30 cellular contexts compared by ENCODE assay signal in genomic region chr2:237577458-237577857, GRCh38. TPM values are rescaled to one million over a fixed set of nuclear protein-coding genes. Genes with fewer than 3 reads are reported as not detected.
"Had no signal": no experiment of that assay in that cellular context is flagged by ENCODE, and none has a peak within 500 bp of the region (broad histone marks: within the 10 kb centered on the region; RNA-seq: fewer than 3 reads in every experiment).

No MANE protein-coding gene starts in this region.

- H3K4me1 ChIP-seq: colonic mucosa had no signal

- H3K36me3 Mint-ChIP-seq: activated naive CD4-positive, alpha-beta T cell treated with anti-CD3 and anti-CD28 coated beads, Interleukin-2, amount 50 U/mL, for 24 hours; activated naive CD8-positive, alpha-beta T cell treated with anti-CD3 and anti-CD28 coated beads, Interleukin-2, amount 10 ng/mL, durations not matched to agents 7 days and 5 days had no signal

- H3K4me1 Mint-ChIP-seq: activated T-helper 17 cell treated with anti-CD3 and anti-CD28 coated beads, Interleukin-2, amount 50 U/mL, for 72 hours had no signal

- H3K36me3 ChIP-seq: colonic mucosa, esophagus muscularis mucosa, gastrocnemius medialis, heart left ventricle had no signal

- H3K4me3 Mint-ChIP-seq: activated CD4-positive, alpha-beta memory T cell treated with anti-CD3 and anti-CD28 coated beads, Interleukin-2, amount 10 ng/mL, durations not matched to agents 7 days and 5 days; activated CD4-positive, alpha-beta T cell treated with anti-CD3 and anti-CD28 coated beads, Interleukin-2, amount 10 ng/mL, durations not matched to agents 7 days and 5 days; activated naive CD4-positive, alpha-beta T cell treated with anti-CD3 and anti-CD28 coated beads, Interleukin-2, amount 50 U/mL, for 24 hours; activated naive CD8-positive, alpha-beta T cell treated with anti-CD3 and anti-CD28 coated beads, Interleukin-2, amount 10 ng/mL, durations not matched to agents 7 days and 5 days; activated T-cell treated with anti-CD3 and anti-CD28 coated beads, Interleukin-2, amount 50 U/mL, for 4 hours; activated T-helper 17 cell treated with anti-CD3 and anti-CD28 coated beads, Interleukin-2, amount 50 U/mL, for 72 hours; endodermal cell had no signal

- H3K9me3 Mint-ChIP-seq: activated CD4-positive, alpha-beta memory T cell treated with anti-CD3 and anti-CD28 coated beads, Interleukin-2, amount 10 ng/mL, durations not matched to agents 7 days and 5 days; activated CD4-positive, alpha-beta T cell treated with anti-CD3 and anti-CD28 coated beads, Interleukin-2, amount 10 ng/mL, durations not matched to agents 7 days and 5 days; activated naive CD4-positive, alpha-beta T cell treated with anti-CD3 and anti-CD28 coated beads, Interleukin-2, amount 50 U/mL, for 24 hours; activated naive CD8-positive, alpha-beta T cell treated with anti-CD3 and anti-CD28 coated beads, Interleukin-2, amount 10 ng/mL, durations not matched to agents 7 days and 5 days; activated T-cell treated with anti-CD3 and anti-CD28 coated beads, Interleukin-2, amount 50 U/mL, for 4 hours; activated T-helper 17 cell treated with anti-CD3 and anti-CD28 coated beads, Interleukin-2, amount 50 U/mL, for 72 hours; endodermal cell had no signal

- H3K27me3 ChIP-seq: body of pancreas, colonic mucosa, esophagus muscularis mucosa, gastrocnemius medialis, heart left ventricle had no signal

- H3K27me3 Mint-ChIP-seq: activated naive CD4-positive, alpha-beta T cell treated with anti-CD3 and anti-CD28 coated beads, Interleukin-2, amount 50 U/mL, for 24 hours; activated naive CD8-positive, alpha-beta T cell treated with anti-CD3 and anti-CD28 coated beads, Interleukin-2, amount 10 ng/mL, durations not matched to agents 7 days and 5 days had no signal

- ATAC-seq: activated T-cell treated with anti-CD3 and anti-CD28 coated beads, Interleukin-2, amount 50 U/mL, for 4 hours; activated T-helper 17 cell treated with anti-CD3 and anti-CD28 coated beads, Interleukin-2, amount 50 U/mL, for 72 hours; body of pancreas; foreskin keratinocyte; gastrocnemius medialis; heart left ventricle had no signal

- DNase-seq: activated CD4-positive, alpha-beta memory T cell treated with anti-CD3 and anti-CD28 coated beads, Interleukin-2, amount 10 ng/mL, durations not matched to agents 7 days and 5 days; activated CD4-positive, alpha-beta T cell treated with anti-CD3 and anti-CD28 coated beads for 1 hour; activated CD4-positive, alpha-beta T cell treated with anti-CD3 and anti-CD28 coated beads for 4 hours; activated CD4-positive, alpha-beta T cell treated with anti-CD3 and anti-CD28 coated beads, Interleukin-2, amount 10 ng/mL, durations not matched to agents 7 days and 5 days; activated CD4-positive, alpha-beta T cell treated with anti-CD3 and anti-CD28 coated beads, Interleukin-2, amount 50 U/mL, for 4 hours; activated CD8-positive, alpha-beta memory T cell treated with anti-CD3 and anti-CD28 coated beads, Interleukin-2, amount 50 U/mL, for 48 hours; activated effector memory CD4-positive, alpha-beta T cell treated with Interleukin-2 at 50 U/mL for 16 hours; activated gamma-delta T cell treated with Interleukin-2 at 50 U/mL for 16 hours; activated naive CD4-positive, alpha-beta T cell treated with Interleukin-2 at 50 U/mL for 16 hours; activated naive CD8-positive, alpha-beta T cell treated with anti-CD3 and anti-CD28 coated beads, Interleukin-2, amount 10 ng/mL, durations not matched to agents 7 days and 5 days; activated T-cell treated with anti-CD3 and anti-CD28 coated beads, Interleukin-2, amount 50 U/mL, for 4 hours; amniotic stem cell; anterior cingulate cortex; body of pancreas; caudate nucleus; colonic mucosa; effector memory CD4-positive, alpha-beta T cell; endodermal cell; foreskin keratinocyte; gastrocnemius medialis; glutamatergic neuron; T-helper 2 cell had no signal

- H3K27ac Mint-ChIP-seq: activated CD4-positive, alpha-beta memory T cell treated with anti-CD3 and anti-CD28 coated beads, Interleukin-2, amount 10 ng/mL, durations not matched to agents 7 days and 5 days; activated CD4-positive, alpha-beta T cell treated with anti-CD3 and anti-CD28 coated beads, Interleukin-2, amount 10 ng/mL, durations not matched to agents 7 days and 5 days; activated naive CD4-positive, alpha-beta T cell treated with anti-CD3 and anti-CD28 coated beads, Interleukin-2, amount 50 U/mL, for 24 hours; activated naive CD8-positive, alpha-beta T cell treated with anti-CD3 and anti-CD28 coated beads, Interleukin-2, amount 10 ng/mL, durations not matched to agents 7 days and 5 days; activated T-helper 17 cell treated with anti-CD3 and anti-CD28 coated beads, Interleukin-2, amount 50 U/mL, for 72 hours; endodermal cell had no signal

- H3K4me3 ChIP-seq: body of pancreas, colonic mucosa, esophagus muscularis mucosa, gastrocnemius medialis, heart left ventricle had no signal

- H3K27ac ChIP-seq: body of pancreas, colonic mucosa, esophagus muscularis mucosa, foreskin keratinocyte, gastrocnemius medialis, heart left ventricle had no signal

- H3K9me3 ChIP-seq: body of pancreas, colonic mucosa, esophagus muscularis mucosa, gastrocnemius medialis, heart left ventricle had no signal

RNA-seq across cellular contexts. Expression of gene PRLH, which starts 11.1 kb away (rescaled TPM):
- total RNA-seq: activated CD4-positive, alpha-beta memory T cell treated with anti-CD3 and anti-CD28 coated beads, Interleukin-2, amount 10 ng/mL, durations not matched to agents 7 days and 5 days; activated CD4-positive, alpha-beta T cell treated with anti-CD3 and anti-CD28 coated beads, Interleukin-2, amount 10 ng/mL, durations not matched to agents 7 days and 5 days; activated naive CD8-positive, alpha-beta T cell treated with anti-CD3 and anti-CD28 coated beads, Interleukin-2, amount 10 ng/mL, durations not matched to agents 7 days and 5 days; activated T-cell treated with anti-CD3 and anti-CD28 coated beads, Interleukin-2, amount 50 U/mL, for 4 hours; activated T-helper 17 cell treated with anti-CD3 and anti-CD28 coated beads, Interleukin-2, amount 50 U/mL, for 72 hours; body of pancreas; colonic mucosa; dermis microvascular lymphatic vessel endothelial cell; endodermal cell; epithelial cell of proximal tubule; esophagus muscularis mucosa; foreskin keratinocyte; gastrocnemius medialis; heart left ventricle; T-helper 1 cell treated with Interleukin-12 subunit alpha and Interleukin-12 subunit beta and Interleukin-4 antibody, amounts not matched to agents 30 ng/mL and 1 ng/mL, for 36 hours had no signal
- polyA plus RNA-seq: adipose tissue, foreskin keratinocyte, heart left ventricle had no signal

RNA-seq across cellular contexts. Expression of gene RAB17, which starts 13.1 kb away (rescaled TPM):
- total RNA-seq: activated CD4-positive, alpha-beta memory T cell treated with anti-CD3 and anti-CD28 coated beads, Interleukin-2, amount 10 ng/mL, durations not matched to agents 7 days and 5 days; activated CD4-positive, alpha-beta T cell treated with anti-CD3 and anti-CD28 coated beads, Interleukin-2, amount 10 ng/mL, durations not matched to agents 7 days and 5 days; activated naive CD8-positive, alpha-beta T cell treated with anti-CD3 and anti-CD28 coated beads, Interleukin-2, amount 10 ng/mL, durations not matched to agents 7 days and 5 days; T-helper 1 cell treated with Interleukin-12 subunit alpha and Interleukin-12 subunit beta and Interleukin-4 antibody, amounts not matched to agents 30 ng/mL and 1 ng/mL, for 36 hours had no signal
